11 cellular contexts compared by ENCODE assay signal in the genomic region with DNA sequence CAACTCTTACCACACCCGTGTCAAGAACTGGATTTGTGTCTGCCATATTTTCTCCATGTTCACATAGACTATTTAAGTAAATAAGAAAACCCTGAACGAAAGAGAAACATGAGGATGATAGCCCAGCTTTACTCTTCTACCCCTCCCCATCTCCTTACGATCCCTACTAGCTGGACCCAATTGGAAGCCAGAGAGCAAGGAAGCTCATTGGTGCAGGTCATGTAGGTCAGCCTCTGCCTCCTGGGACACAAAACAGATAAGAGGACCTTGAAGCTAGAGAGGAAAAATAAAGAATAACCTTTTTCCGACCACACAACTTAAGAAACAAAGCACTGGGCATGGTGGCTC.
DNase-seq lines count a peak whose midpoint lies in the region; ATAC-seq and TF ChIP-seq lines count a peak whose summit lies in the region.
"Had no signal": no experiment of that assay in that cellular context is flagged by ENCODE, and none has a peak within 500 bp of the region (broad histone marks: within the 10 kb centered on the region; RNA-seq: fewer than 3 reads in every experiment).

No MANE protein-coding gene starts in this region.

- TF ChIP-seq CTCF in Caco-2 (IDR thresholded peaks at IDR 0.05; ENCODE audit: insufficient read depth in 1 of 2, low read depth in 1 of 2, low read length in 1 of 2, severe bottlenecking in 1 of 2, unreplicated experiment in 1 of 2) (no peak), neural crest cell (conservative IDR thresholded peaks at IDR 0.05) (no peak), brain microvascular endothelial cell (IDR thresholded peaks at IDR 0.05; ENCODE audit: low read depth, low read length, missing control alignments) (no peak)

- H3K9me3 ChIP-seq in Caco-2 = peaks cover 69% of the 10 kb centered on the region
- H3K9me3 ChIP-seq: SJSA1 had no signal

- no peak for ATAC-seq in central memory CD8-positive, alpha-beta T cell (replicated peaks; ENCODE audit: extremely low read depth, poor library complexity, severe bottlenecking)

- H3K27ac Mint-ChIP-seq in Caco-2 (ENCODE audit: unreplicated experiment) (peak overlapping the region; percentile 43), neural crest cell (ENCODE audit: unreplicated experiment) (peak overlapping the region; percentile 91)
- no peak overlapping the region for H3K27ac Mint-ChIP-seq in central memory CD8-positive, alpha-beta T cell (ENCODE audit: low read depth)

- H3K4me1 Mint-ChIP-seq in Caco-2 (ENCODE audit: low read depth, unreplicated experiment) (peaks cover 9% of the 10 kb centered on the region), neural crest cell (peaks cover 26% of the 10 kb centered on the region)
- H3K4me1 Mint-ChIP-seq in central memory CD8-positive, alpha-beta T cell = peaks cover 21% of the 10 kb centered on the region

- no TSS peak for BruUV-seq in Caco-2 (replicated peaks; lab: Mats Ljungman, UMichigan)

- H3K36me3 Mint-ChIP-seq in Caco-2 (ENCODE audit: insufficient read depth, unreplicated experiment) (peaks cover 13% of the 10 kb centered on the region), neural crest cell (ENCODE audit: low read depth) (peaks cover 16% of the 10 kb centered on the region)
- peaks cover 2% of the 10 kb centered on the region for H3K36me3 Mint-ChIP-seq in central memory CD8-positive, alpha-beta T cell (ENCODE audit: insufficient read depth)

- H3K4me3 Mint-ChIP-seq in Caco-2 (ENCODE audit: unreplicated experiment) (no peak overlapping the region), neural crest cell (peak overlapping the region; percentile 14)
- H3K4me3 Mint-ChIP-seq in central memory CD8-positive, alpha-beta T cell = peak overlapping the region; percentile 74

- H3K9me3 Mint-ChIP-seq in Caco-2 (ENCODE audit: unreplicated experiment) = peaks cover 41% of the 10 kb centered on the region
- H3K9me3 Mint-ChIP-seq in central memory CD8-positive, alpha-beta T cell = peaks cover 5% of the 10 kb centered on the region
- H3K9me3 Mint-ChIP-seq in neural crest cell = peaks cover 5% of the 10 kb centered on the region

- in situ Hi-C loops in brain microvascular endothelial cell (cut with HindIII; ENCODE audit: low pct_ligation_motif_present, low sequenced_read_pairs) = no loop called here

- H3K4me3 ChIP-seq in Caco-2 (ENCODE audit: low read depth, low read length) (no peak overlapping the region), brain microvascular endothelial cell (ENCODE audit: low read depth, low read length) (no peak overlapping the region)
- H3K4me3 ChIP-seq: SJSA1 had no signal

- CTCF ChIA-PET in Caco-2 (lab: Charles Lee) = no interaction called here

- POLR2A ChIA-PET in Caco-2 (lab: Charles Lee) = no interaction called here

- no peak overlapping the region for H3K27ac ChIP-seq in brain microvascular endothelial cell
- H3K27ac ChIP-seq: SJSA1 had no signal

- H3K36me3 ChIP-seq in Caco-2 (ENCODE audit: control insufficient read depth, insufficient read depth, low read length) (no peaks in the 10 kb centered on the region), brain microvascular endothelial cell (replicated peaks) (no peaks in the 10 kb centered on the region)
- H3K36me3 ChIP-seq: SJSA1 had no signal

- H3K4me1 ChIP-seq in Caco-2 = peaks cover 18% of the 10 kb centered on the region
- H3K4me1 ChIP-seq: SJSA1 had no signal

- H3K27me3 ChIP-seq in Caco-2 (replicated peaks; ENCODE audit: control insufficient read depth, insufficient read depth, low read length) = no peaks in the 10 kb centered on the region
- no peaks in the 10 kb centered on the region for H3K27me3 ChIP-seq in brain microvascular endothelial cell (replicated peaks)
- H3K27me3 ChIP-seq: SJSA1 had no signal

- intact Hi-C loops in Caco-2 (cut with micrococcal nuclease; ENCODE audit: unreplicated experiment) = no loop called here

- no peak for DNase-seq in Caco-2
- DNase-seq in NCI-H460 (ENCODE audit: extremely low read depth, low read depth) = peak; percentile 77
- no peak for DNase-seq in central memory CD8-positive, alpha-beta T cell (ENCODE audit: low spot score in 2 of 2)
- no peak for DNase-seq in neural crest cell (ENCODE audit: low read depth, low spot score)
- DNase-seq in NCI-H1092 (lab: John Stamatoyannopoulos, UW) = no peak
- no peak for DNase-seq in brain microvascular endothelial cell
- DNase-seq in NCI-H2029 (lab: John Stamatoyannopoulos, UW) = no peak
- DNase-seq: activated gamma-delta T cell, KBM-7, NCI-H2029 treated with DMSO at 0.1 percent for 48 hours had no signal

- no peaks in the 10 kb centered on the region for H3K27me3 Mint-ChIP-seq in Caco-2 (ENCODE audit: insufficient read depth, unreplicated experiment)
- no peaks in the 10 kb centered on the region for H3K27me3 Mint-ChIP-seq in central memory CD8-positive, alpha-beta T cell
- no peaks in the 10 kb centered on the region for H3K27me3 Mint-ChIP-seq in neural crest cell (ENCODE audit: low read depth)
